Comparison of ENCODE assay signal across 18 cellular contexts in the genomic region with DNA sequence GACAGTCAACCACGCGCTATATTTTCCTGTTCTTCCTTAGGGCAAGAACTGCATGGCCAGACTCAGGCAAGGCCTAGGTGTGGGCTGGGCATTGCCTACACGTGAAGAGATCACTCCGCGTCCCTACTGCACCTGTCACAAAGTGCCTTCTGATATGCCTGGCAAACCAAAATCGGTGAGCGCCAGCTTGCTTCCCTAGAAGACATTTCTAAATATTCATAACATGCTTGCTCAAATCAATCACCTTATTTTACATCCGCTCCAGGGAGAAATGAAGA.
"Had no signal": no experiment of that assay in that cellular context is flagged by ENCODE, and none has a peak within 500 bp of the region (broad histone marks: within the 10 kb centered on the region; RNA-seq: fewer than 3 reads in every experiment).

No MANE protein-coding gene starts in this region.

- H3K9me3 ChIP-seq: heart left ventricle, lower lobe of right lung, psoas muscle, right lobe of liver, thoracic aorta had no signal

- ATAC-seq: activated T-cell treated with anti-CD3 and anti-CD28 coated beads, Interleukin-2, amount 50 U/mL, for 72 hours; effector memory CD8-positive, alpha-beta T cell; heart left ventricle; left colon; lower lobe of right lung; psoas muscle; right lobe of liver; WTC11 had no signal

- H3K4me1 ChIP-seq: psoas muscle, right lobe of liver had no signal

- H3K4me1 Mint-ChIP-seq: mesothelial cell of epicardium had no signal

- H3K27me3 ChIP-seq: heart left ventricle, right lobe of liver had no signal

- H3K4me3 Mint-ChIP-seq: mesothelial cell of epicardium, neural crest cell, WTC11 had no signal

- H3K9me3 Mint-ChIP-seq: activated T-cell treated with anti-CD3 and anti-CD28 coated beads, Interleukin-2, amount 50 U/mL, for 72 hours; effector memory CD8-positive, alpha-beta T cell; mesothelial cell of epicardium; neural crest cell; WTC11 had no signal

- H3K4me3 ChIP-seq: heart left ventricle, lower lobe of right lung, psoas muscle, right lobe of liver, stomach, thoracic aorta had no signal

- H3K27ac ChIP-seq: epithelial cell of prostate, lower lobe of right lung, psoas muscle, right lobe of liver, stomach, thoracic aorta had no signal

- H3K27me3 Mint-ChIP-seq: effector memory CD8-positive, alpha-beta T cell had no signal

- DNase-seq: activated CD4-positive, alpha-beta T cell treated with anti-CD3 and anti-CD28 coated beads for 4 hours; activated CD8-positive, alpha-beta memory T cell treated with anti-CD3 and anti-CD28 coated beads, Interleukin-2, amount 50 U/mL, for 48 hours; activated naive CD4-positive, alpha-beta T cell; activated T-cell treated with anti-CD3 and anti-CD28 coated beads, Interleukin-2, amount 50 U/mL, for 72 hours; central memory CD4-positive, alpha-beta T cell; effector memory CD8-positive, alpha-beta T cell; heart left ventricle; left colon; lower lobe of right lung; psoas muscle; right lobe of liver; stomach; T-helper 2 cell had no signal

- H3K27ac Mint-ChIP-seq: mesothelial cell of epicardium, WTC11 had no signal

- H3K36me3 Mint-ChIP-seq: WTC11 had no signal
